Comparison of ENCODE assay signal across 22 cellular contexts in genomic region chr2:197358927-197359326, GRCh38. TPM values are rescaled to one million over a fixed set of nuclear protein-coding genes. Genes with fewer than 3 reads are reported as not detected.
DNase-seq lines count a peak whose midpoint lies in the region; ATAC-seq and TF ChIP-seq lines count a peak whose summit lies in the region.
"Had no signal": no experiment of that assay in that cellular context is flagged by ENCODE, and none has a peak within 500 bp of the region (broad histone marks: within the 10 kb centered on the region; RNA-seq: fewer than 3 reads in every experiment).

No MANE protein-coding gene starts in this region.

- intact Hi-C loops in activated naive CD4-positive, alpha-beta T cell treated with anti-CD3 and anti-CD28 coated beads for 36 hours (cut with micrococcal nuclease) = loop anchor here (1.0 kb wide), 2 partner anchors 31 to 168 kb away; no protein-coding TSS in a partner anchor

- H3K27ac ChIP-seq in Peyer's patch = no peak overlapping the region
- H3K27ac ChIP-seq: psoas muscle had no signal

- peak; percentile 79 for ATAC-seq in activated naive CD8-positive, alpha-beta T cell treated with anti-CD3 and anti-CD28 coated beads, Interleukin-2, amount 10 ng/mL, durations not matched to agents 7 days and 5 days (ENCODE audit: low read depth)
- ATAC-seq in stimulated activated effector memory CD8-positive, alpha-beta T cell treated with anti-CD3 and anti-CD28 coated beads, Interleukin-12 subunit alpha, Interleukin-12 subunit beta, amount 100 ng/mL, for 72 hours = peak; percentile 37
- no peak for ATAC-seq in HG02981 (IDR thresholded peaks at IDR 0.05; ENCODE audit: unreplicated experiment)
- ATAC-seq: psoas muscle had no signal

- no peaks in the 10 kb centered on the region for H3K27me3 ChIP-seq in Peyer's patch

- TF ChIP-seq CTCF in Peyer's patch (IDR thresholded peaks at IDR 0.05) = no peak

- H3K36me3 ChIP-seq in Peyer's patch = no peaks in the 10 kb centered on the region

- H3K9me3 Mint-ChIP-seq in activated naive CD4-positive, alpha-beta T cell treated with anti-CD3 and anti-CD28 coated beads for 36 hours = no peaks in the 10 kb centered on the region
- peaks cover 4% of the 10 kb centered on the region for H3K9me3 Mint-ChIP-seq in activated naive CD8-positive, alpha-beta T cell treated with anti-CD3 and anti-CD28 coated beads, Interleukin-2, amount 10 ng/mL, durations not matched to agents 7 days and 5 days
- H3K9me3 Mint-ChIP-seq in stimulated activated effector memory CD8-positive, alpha-beta T cell treated with anti-CD3 and anti-CD28 coated beads, Interleukin-12 subunit alpha, Interleukin-12 subunit beta, amount 100 ng/mL, for 72 hours = no peaks in the 10 kb centered on the region
- H3K9me3 Mint-ChIP-seq: activated B cell treated with CpG ODN at 0.5 μM for 24 hours, memory B cell, nephron, type B pancreatic cell had no signal

- POLR2A ChIA-PET in activated naive CD8-positive, alpha-beta T cell treated with anti-CD3 and anti-CD28 coated beads, Interleukin-2, amount 10 ng/mL, durations not matched to agents 7 days and 5 days (lab: Charles Lee) = no interaction called here

- TF ChIP-seq POLR2A in Peyer's patch (IDR thresholded peaks at IDR 0.05) = no peak

- peak; percentile 51 for DNase-seq in activated naive CD4-positive, alpha-beta T cell treated with anti-CD3 and anti-CD28 coated beads for 36 hours
- DNase-seq in activated naive CD4-positive, alpha-beta T cell (lab: John Stamatoyannopoulos, UW) = no peak
- DNase-seq in LHCN-M2 (ENCODE audit: low read depth) = peak; percentile 22
- DNase-seq in activated naive CD8-positive, alpha-beta T cell treated with anti-CD3 and anti-CD28 coated beads, Interleukin-2, amount 10 ng/mL, durations not matched to agents 7 days and 5 days = no peak
- DNase-seq in stimulated activated effector memory CD8-positive, alpha-beta T cell treated with anti-CD3 and anti-CD28 coated beads, Interleukin-12 subunit alpha, Interleukin-12 subunit beta, amount 100 ng/mL, for 72 hours (ENCODE audit: low spot score in 2 of 2) = no peak
- DNase-seq in Peyer's patch = no peak
- no peak for DNase-seq in NAMALWA (ENCODE audit: low spot score)
- DNase-seq: activated B cell treated with CpG ODN at 0.5 μM for 24 hours; caudate nucleus; CD4-positive, alpha-beta memory T cell; DMS79 treated with DMSO at 0.1 percent for 48 hours; effector CD8-positive, alpha-beta T cell; islet precursor cell; NCI-H146; NCI-H446; psoas muscle; stimulated activated naive CD4-positive, alpha-beta T cell treated with Interleukin-2 at 50 U/mL for 16 hours; T-helper 2 cell had no signal

- H3K4me3 ChIP-seq in Peyer's patch = no peak overlapping the region
- H3K4me3 ChIP-seq: psoas muscle had no signal

- no peaks in the 10 kb centered on the region for H3K36me3 Mint-ChIP-seq in activated naive CD4-positive, alpha-beta T cell treated with anti-CD3 and anti-CD28 coated beads for 36 hours (ENCODE audit: low read depth)
- peaks cover 6% of the 10 kb centered on the region for H3K36me3 Mint-ChIP-seq in activated naive CD8-positive, alpha-beta T cell treated with anti-CD3 and anti-CD28 coated beads, Interleukin-2, amount 10 ng/mL, durations not matched to agents 7 days and 5 days
- no peaks in the 10 kb centered on the region for H3K36me3 Mint-ChIP-seq in stimulated activated effector memory CD8-positive, alpha-beta T cell treated with anti-CD3 and anti-CD28 coated beads, Interleukin-12 subunit alpha, Interleukin-12 subunit beta, amount 100 ng/mL, for 72 hours
- H3K36me3 Mint-ChIP-seq: CD4-positive, alpha-beta memory T cell; memory B cell; type B pancreatic cell had no signal

- no peaks in the 10 kb centered on the region for H3K4me1 ChIP-seq in Peyer's patch
- H3K4me1 ChIP-seq: psoas muscle had no signal

- CTCF ChIA-PET in activated naive CD4-positive, alpha-beta T cell treated with anti-CD3 and anti-CD28 coated beads for 36 hours (lab: Charles Lee) = interaction anchor here (0.6 to 2.7 kb wide), 6 partner anchors 10 to 217 kb away, joined by 3 to 13 read pairs (median 3); no protein-coding TSS in a partner anchor

- H3K9me3 ChIP-seq in Peyer's patch = no peaks in the 10 kb centered on the region
- H3K9me3 ChIP-seq: psoas muscle had no signal

- H3K27me3 Mint-ChIP-seq in activated naive CD4-positive, alpha-beta T cell treated with anti-CD3 and anti-CD28 coated beads for 36 hours (ENCODE audit: low read depth) = no peaks in the 10 kb centered on the region
- H3K27me3 Mint-ChIP-seq in activated naive CD8-positive, alpha-beta T cell treated with anti-CD3 and anti-CD28 coated beads, Interleukin-2, amount 10 ng/mL, durations not matched to agents 7 days and 5 days = no peaks in the 10 kb centered on the region
- H3K27me3 Mint-ChIP-seq: activated B cell treated with CpG ODN at 0.5 μM for 24 hours; CD4-positive, alpha-beta memory T cell; memory B cell had no signal

- peaks cover 28% of the 10 kb centered on the region for H3K4me1 Mint-ChIP-seq in activated naive CD4-positive, alpha-beta T cell treated with anti-CD3 and anti-CD28 coated beads for 36 hours (ENCODE audit: low read depth)
- H3K4me1 Mint-ChIP-seq in activated naive CD8-positive, alpha-beta T cell treated with anti-CD3 and anti-CD28 coated beads, Interleukin-2, amount 10 ng/mL, durations not matched to agents 7 days and 5 days = peaks cover 12% of the 10 kb centered on the region
- peaks cover 16% of the 10 kb centered on the region for H3K4me1 Mint-ChIP-seq in stimulated activated effector memory CD8-positive, alpha-beta T cell treated with anti-CD3 and anti-CD28 coated beads, Interleukin-12 subunit alpha, Interleukin-12 subunit beta, amount 100 ng/mL, for 72 hours
- H3K4me1 Mint-ChIP-seq: activated B cell treated with CpG ODN at 0.5 μM for 24 hours had no signal

- H3K27ac Mint-ChIP-seq in activated naive CD4-positive, alpha-beta T cell treated with anti-CD3 and anti-CD28 coated beads for 36 hours = no peak overlapping the region
- H3K27ac Mint-ChIP-seq in activated naive CD8-positive, alpha-beta T cell treated with anti-CD3 and anti-CD28 coated beads, Interleukin-2, amount 10 ng/mL, durations not matched to agents 7 days and 5 days = no peak overlapping the region
- H3K27ac Mint-ChIP-seq in stimulated activated effector memory CD8-positive, alpha-beta T cell treated with anti-CD3 and anti-CD28 coated beads, Interleukin-12 subunit alpha, Interleukin-12 subunit beta, amount 100 ng/mL, for 72 hours = peak overlapping the region; percentile 26
- H3K27ac Mint-ChIP-seq: activated B cell treated with CpG ODN at 0.5 μM for 24 hours, memory B cell, nephron, type B pancreatic cell had no signal

- H3K4me3 Mint-ChIP-seq in activated naive CD4-positive, alpha-beta T cell treated with anti-CD3 and anti-CD28 coated beads for 36 hours = no peak overlapping the region
- H3K4me3 Mint-ChIP-seq in activated naive CD8-positive, alpha-beta T cell treated with anti-CD3 and anti-CD28 coated beads, Interleukin-2, amount 10 ng/mL, durations not matched to agents 7 days and 5 days = no peak overlapping the region
- no peak overlapping the region for H3K4me3 Mint-ChIP-seq in stimulated activated effector memory CD8-positive, alpha-beta T cell treated with anti-CD3 and anti-CD28 coated beads, Interleukin-12 subunit alpha, Interleukin-12 subunit beta, amount 100 ng/mL, for 72 hours
- H3K4me3 Mint-ChIP-seq: activated B cell treated with CpG ODN at 0.5 μM for 24 hours; CD4-positive, alpha-beta memory T cell; memory B cell; nephron; type B pancreatic cell had no signal

RNA-seq across cellular contexts. Expression of gene ANKRD44, which starts 48.3 kb away (rescaled TPM):
- total RNA-seq in activated naive CD4-positive, alpha-beta T cell treated with anti-CD3 and anti-CD28 coated beads for 36 hours = 100 to 1,000 TPM in 1 of 2 experiments, 10 to 100 TPM in 1; 87.8 to 101 TPM
- total RNA-seq in LHCN-M2 (2014; rRNA removed) (3.0 and 4.0 TPM in 2 replicates), Peyer's patch (100 to 1,000 TPM in 1 of 4 donors, 10 to 100 TPM in 3; 24.8 to 215 (median 32.0) TPM)
- polyA plus RNA-seq in LHCN-M2 (2012) = 4.4 TPM
- total RNA-seq in activated naive CD8-positive, alpha-beta T cell treated with anti-CD3 and anti-CD28 coated beads, Interleukin-2, amount 10 ng/mL, durations not matched to agents 7 days and 5 days = 100 to 1,000 TPM; 240 to 243 TPM

Comparison
In these comparisons a context has a peak if more than half of its experiments do, and no peak if none do; other contexts are left out.
1. DNase-seq: peak in activated naive CD4-positive, alpha-beta T cell treated with anti-CD3 and anti-CD28 coated beads for 36 hours (single experiment) and LHCN-M2 (single experiment); none in activated naive CD4-positive, alpha-beta T cell (0 of 4), activated naive CD8-positive, alpha-beta T cell treated with anti-CD3 and anti-CD28 coated beads, Interleukin-2, amount 10 ng/mL, durations not matched to agents 7 days and 5 days (single experiment), stimulated activated effector memory CD8-positive, alpha-beta T cell treated with anti-CD3 and anti-CD28 coated beads, Interleukin-12 subunit alpha, Interleukin-12 subunit beta, amount 100 ng/mL, for 72 hours (0 of 2), Peyer's patch (0 of 3) and NAMALWA (single experiment).